1 cellular context compared by ENCODE assay signal in genomic region chr17:4771519-4772234, GRCh38.
TF ChIP-seq lines count a peak whose summit lies in the region.

Gene TM4SF5 (plus strand): TSS chr17:4771886. CDS start chr17:4771923, 37 bp downstream.

TF ChIP-seq in HepG2, 621 proteins besides CTCF, POLR2A, EP300 and RAD21 (continued from another document and continues in another):
- TF ChIP-seq, protein P1, sequence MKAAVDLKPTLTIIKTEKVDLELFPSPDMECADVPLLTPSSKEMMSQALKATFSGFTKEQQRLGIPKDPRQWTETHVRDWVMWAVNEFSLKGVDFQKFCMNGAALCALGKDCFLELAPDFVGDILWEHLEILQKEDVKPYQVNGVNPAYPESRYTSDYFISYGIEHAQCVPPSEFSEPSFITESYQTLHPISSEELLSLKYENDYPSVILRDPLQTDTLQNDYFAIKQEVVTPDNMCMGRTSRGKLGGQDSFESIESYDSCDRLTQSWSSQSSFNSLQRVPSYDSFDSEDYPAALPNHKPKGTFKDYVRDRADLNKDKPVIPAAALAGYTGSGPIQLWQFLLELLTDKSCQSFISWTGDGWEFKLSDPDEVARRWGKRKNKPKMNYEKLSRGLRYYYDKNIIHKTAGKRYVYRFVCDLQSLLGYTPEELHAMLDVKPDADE (CRISPR knock-in tag; IDR thresholded peaks at IDR 0.05), result peak; percentile 87; the same call in 1 of the 2 replicates
- TF ChIP-seq ZNF460 (CRISPR knock-in tag; IDR thresholded peaks at IDR 0.05; ENCODE audit: borderline replicate concordance) (peak; percentile 92), NONO (IDR thresholded peaks at IDR 0.05) (no peak), NONO (CRISPR knock-in tag; conservative IDR thresholded peaks at IDR 0.05) (peak; percentile 88), LCORL (IDR thresholded peaks at IDR 0.05) (no peak), LCORL (CRISPR knock-in tag; IDR thresholded peaks at IDR 0.05) (peak; percentile 37; the same call in 1 of the 2 replicates), CBFB (CRISPR knock-in tag; IDR thresholded peaks at IDR 0.05) (no peak), ZNF230 (CRISPR knock-in tag; IDR thresholded peaks at IDR 0.05) (peak; percentile 45; the same call in 1 of the 2 replicates), BRD4 (CRISPR knock-in tag; IDR thresholded peaks at IDR 0.05) (peak; percentile 88), GTF2F1 (IDR thresholded peaks at IDR 0.05; ENCODE audit: low read length) (no peak), ZNF556 (CRISPR knock-in tag; IDR thresholded peaks at IDR 0.05; ENCODE audit: borderline replicate concordance) (peak; percentile 72; the same call in 1 of the 2 replicates), ZMYM2 (CRISPR knock-in tag; IDR thresholded peaks at IDR 0.05) (peak; percentile 74), GATA4 (IDR thresholded peaks at IDR 0.05; ENCODE audit: borderline replicate concordance, low read depth) (peak; percentile 57), GFI1 (CRISPR knock-in tag; IDR thresholded peaks at IDR 0.05; ENCODE audit: borderline replicate concordance) (peak; percentile 70), ZNF256 (CRISPR knock-in tag; conservative IDR thresholded peaks at IDR 0.05) (0 out of 2 replicates have a peak, but pooled peaks have one; percentile 78), ZNF598 (CRISPR knock-in tag; IDR thresholded peaks at IDR 0.05; ENCODE audit: borderline replicate concordance) (peak; percentile 39; the same call in 1 of the 2 replicates), ZNF644 (CRISPR knock-in tag; IDR thresholded peaks at IDR 0.05; ENCODE audit: low read depth) (peak; percentile 60; the same call in 1 of the 2 replicates), ZNF770 (CRISPR knock-in tag; IDR thresholded peaks at IDR 0.05) (peak; percentile 90), ZNF543 (CRISPR knock-in tag; IDR thresholded peaks at IDR 0.05) (0 out of 2 replicates have a peak, but pooled peaks have one; percentile 23), IRX3 (CRISPR knock-in tag; IDR thresholded peaks at IDR 0.05; ENCODE audit: borderline replicate concordance, low read depth) (0 out of 2 replicates have a peak, but pooled peaks have one; percentile 53), ZNF10 (CRISPR knock-in tag; IDR thresholded peaks at IDR 0.05; ENCODE audit: borderline replicate concordance, low read depth) (no peak), SP140L (CRISPR knock-in tag; IDR thresholded peaks at IDR 0.05; ENCODE audit: borderline replicate concordance) (no peak), TEAD2 (CRISPR knock-in tag; IDR thresholded peaks at IDR 0.05) (0 out of 2 replicates have a peak, but pooled peaks have one; percentile 13), KDM4B (CRISPR knock-in tag; IDR thresholded peaks at IDR 0.05) (peak; percentile 67; the same call in 1 of the 2 replicates), MAF1 (CRISPR knock-in tag; IDR thresholded peaks at IDR 0.05; ENCODE audit: borderline replicate concordance) (peak; percentile 65; the same call in 1 of the 2 replicates), CHD4 (IDR thresholded peaks at IDR 0.05; ENCODE audit: borderline replicate concordance, low read length) (no peak), MTF2 (CRISPR knock-in tag; IDR thresholded peaks at IDR 0.05; ENCODE audit: borderline replicate concordance) (no peak), SMYD3 (CRISPR knock-in tag; IDR thresholded peaks at IDR 0.05) (peak; percentile 90), POGK (CRISPR knock-in tag; conservative IDR thresholded peaks at IDR 0.05) (peak; percentile 40; the same call in 1 of the 2 replicates), HOXA5 (CRISPR knock-in tag; IDR thresholded peaks at IDR 0.05) (peak; percentile 81; the same call in 1 of the 2 replicates), SRY (CRISPR knock-in tag; IDR thresholded peaks at IDR 0.05) (peak; percentile 80), ZNF292 (CRISPR knock-in tag; IDR thresholded peaks at IDR 0.05; ENCODE audit: borderline replicate concordance, low read depth) (peak; percentile 95; the same call in 1 of the 2 replicates), ZSCAN20 (CRISPR knock-in tag; IDR thresholded peaks at IDR 0.05; ENCODE audit: borderline replicate concordance) (0 out of 2 replicates have a peak, but pooled peaks have one; percentile 30), MED8 (CRISPR knock-in tag; IDR thresholded peaks at IDR 0.05; ENCODE audit: insufficient replicate concordance) (peak; percentile 72), PHF20 (CRISPR knock-in tag; IDR thresholded peaks at IDR 0.05) (no peak), ARID2 (CRISPR knock-in tag; IDR thresholded peaks at IDR 0.05; ENCODE audit: borderline replicate concordance) (peak; percentile 96), PTBP1 (IDR thresholded peaks at IDR 0.05; ENCODE audit: low read depth, low read length, poor library complexity, severe bottlenecking) (no peak), ZNF253 (CRISPR knock-in tag; IDR thresholded peaks at IDR 0.05; ENCODE audit: borderline replicate concordance) (no peak), CREB1 (IDR thresholded peaks at IDR 0.05) (no peak), CREB1 (CRISPR knock-in tag; IDR thresholded peaks at IDR 0.05) (no peak), SETDB1 (CRISPR knock-in tag; IDR thresholded peaks at IDR 0.05; ENCODE audit: borderline replicate concordance) (no peak), ZNF513 (CRISPR knock-in tag; conservative IDR thresholded peaks at IDR 0.05) (no peak)
- TF ChIP-seq, protein P2, sequence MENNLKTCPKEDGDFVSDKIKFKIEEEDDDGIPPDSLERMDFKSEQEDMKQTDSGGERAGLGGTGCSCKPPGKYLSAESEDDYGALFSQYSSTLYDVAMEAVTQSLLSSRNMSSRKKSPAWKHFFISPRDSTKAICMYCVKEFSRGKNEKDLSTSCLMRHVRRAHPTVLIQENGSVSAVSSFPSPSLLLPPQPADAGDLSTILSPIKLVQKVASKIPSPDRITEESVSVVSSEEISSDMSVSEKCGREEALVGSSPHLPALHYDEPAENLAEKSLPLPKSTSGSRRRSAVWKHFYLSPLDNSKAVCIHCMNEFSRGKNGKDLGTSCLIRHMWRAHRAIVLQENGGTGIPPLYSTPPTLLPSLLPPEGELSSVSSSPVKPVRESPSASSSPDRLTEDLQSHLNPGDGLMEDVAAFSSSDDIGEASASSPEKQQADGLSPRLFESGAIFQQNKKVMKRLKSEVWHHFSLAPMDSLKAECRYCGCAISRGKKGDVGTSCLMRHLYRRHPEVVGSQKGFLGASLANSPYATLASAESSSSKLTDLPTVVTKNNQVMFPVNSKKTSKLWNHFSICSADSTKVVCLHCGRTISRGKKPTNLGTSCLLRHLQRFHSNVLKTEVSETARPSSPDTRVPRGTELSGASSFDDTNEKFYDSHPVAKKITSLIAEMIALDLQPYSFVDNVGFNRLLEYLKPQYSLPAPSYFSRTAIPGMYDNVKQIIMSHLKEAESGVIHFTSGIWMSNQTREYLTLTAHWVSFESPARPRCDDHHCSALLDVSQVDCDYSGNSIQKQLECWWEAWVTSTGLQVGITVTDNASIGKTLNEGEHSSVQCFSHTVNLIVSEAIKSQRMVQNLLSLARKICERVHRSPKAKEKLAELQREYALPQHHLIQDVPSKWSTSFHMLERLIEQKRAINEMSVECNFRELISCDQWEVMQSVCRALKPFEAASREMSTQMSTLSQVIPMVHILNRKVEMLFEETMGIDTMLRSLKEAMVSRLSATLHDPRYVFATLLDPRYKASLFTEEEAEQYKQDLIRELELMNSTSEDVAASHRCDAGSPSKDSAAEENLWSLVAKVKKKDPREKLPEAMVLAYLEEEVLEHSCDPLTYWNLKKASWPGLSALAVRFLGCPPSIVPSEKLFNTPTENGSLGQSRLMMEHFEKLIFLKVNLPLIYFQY (CRISPR knock-in tag; IDR thresholded peaks at IDR 0.05; ENCODE audit: borderline replicate concordance), result peak; percentile 65
- TF ChIP-seq, protein P3, sequence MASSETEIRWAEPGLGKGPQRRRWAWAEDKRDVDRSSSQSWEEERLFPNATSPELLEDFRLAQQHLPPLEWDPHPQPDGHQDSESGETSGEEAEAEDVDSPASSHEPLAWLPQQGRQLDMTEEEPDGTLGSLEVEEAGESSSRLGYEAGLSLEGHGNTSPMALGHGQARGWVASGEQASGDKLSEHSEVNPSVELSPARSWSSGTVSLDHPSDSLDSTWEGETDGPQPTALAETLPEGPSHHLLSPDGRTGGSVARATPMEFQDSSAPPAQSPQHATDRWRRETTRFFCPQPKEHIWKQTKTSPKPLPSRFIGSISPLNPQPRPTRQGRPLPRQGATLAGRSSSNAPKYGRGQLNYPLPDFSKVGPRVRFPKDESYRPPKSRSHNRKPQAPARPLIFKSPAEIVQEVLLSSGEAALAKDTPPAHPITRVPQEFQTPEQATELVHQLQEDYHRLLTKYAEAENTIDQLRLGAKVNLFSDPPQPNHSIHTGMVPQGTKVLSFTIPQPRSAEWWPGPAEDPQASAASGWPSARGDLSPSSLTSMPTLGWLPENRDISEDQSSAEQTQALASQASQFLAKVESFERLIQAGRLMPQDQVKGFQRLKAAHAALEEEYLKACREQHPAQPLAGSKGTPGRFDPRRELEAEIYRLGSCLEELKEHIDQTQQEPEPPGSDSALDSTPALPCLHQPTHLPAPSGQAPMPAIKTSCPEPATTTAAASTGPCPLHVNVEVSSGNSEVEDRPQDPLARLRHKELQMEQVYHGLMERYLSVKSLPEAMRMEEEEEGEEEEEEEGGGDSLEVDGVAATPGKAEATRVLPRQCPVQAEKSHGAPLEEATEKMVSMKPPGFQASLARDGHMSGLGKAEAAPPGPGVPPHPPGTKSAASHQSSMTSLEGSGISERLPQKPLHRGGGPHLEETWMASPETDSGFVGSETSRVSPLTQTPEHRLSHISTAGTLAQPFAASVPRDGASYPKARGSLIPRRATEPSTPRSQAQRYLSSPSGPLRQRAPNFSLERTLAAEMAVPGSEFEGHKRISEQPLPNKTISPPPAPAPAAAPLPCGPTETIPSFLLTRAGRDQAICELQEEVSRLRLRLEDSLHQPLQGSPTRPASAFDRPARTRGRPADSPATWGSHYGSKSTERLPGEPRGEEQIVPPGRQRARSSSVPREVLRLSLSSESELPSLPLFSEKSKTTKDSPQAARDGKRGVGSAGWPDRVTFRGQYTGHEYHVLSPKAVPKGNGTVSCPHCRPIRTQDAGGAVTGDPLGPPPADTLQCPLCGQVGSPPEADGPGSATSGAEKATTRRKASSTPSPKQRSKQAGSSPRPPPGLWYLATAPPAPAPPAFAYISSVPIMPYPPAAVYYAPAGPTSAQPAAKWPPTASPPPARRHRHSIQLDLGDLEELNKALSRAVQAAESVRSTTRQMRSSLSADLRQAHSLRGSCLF (CRISPR knock-in tag; IDR thresholded peaks at IDR 0.05; ENCODE audit: borderline replicate concordance), result peak; percentile 85; the same call in 1 of the 2 replicates
